22 cellular contexts compared by ENCODE assay signal in the genomic region with DNA sequence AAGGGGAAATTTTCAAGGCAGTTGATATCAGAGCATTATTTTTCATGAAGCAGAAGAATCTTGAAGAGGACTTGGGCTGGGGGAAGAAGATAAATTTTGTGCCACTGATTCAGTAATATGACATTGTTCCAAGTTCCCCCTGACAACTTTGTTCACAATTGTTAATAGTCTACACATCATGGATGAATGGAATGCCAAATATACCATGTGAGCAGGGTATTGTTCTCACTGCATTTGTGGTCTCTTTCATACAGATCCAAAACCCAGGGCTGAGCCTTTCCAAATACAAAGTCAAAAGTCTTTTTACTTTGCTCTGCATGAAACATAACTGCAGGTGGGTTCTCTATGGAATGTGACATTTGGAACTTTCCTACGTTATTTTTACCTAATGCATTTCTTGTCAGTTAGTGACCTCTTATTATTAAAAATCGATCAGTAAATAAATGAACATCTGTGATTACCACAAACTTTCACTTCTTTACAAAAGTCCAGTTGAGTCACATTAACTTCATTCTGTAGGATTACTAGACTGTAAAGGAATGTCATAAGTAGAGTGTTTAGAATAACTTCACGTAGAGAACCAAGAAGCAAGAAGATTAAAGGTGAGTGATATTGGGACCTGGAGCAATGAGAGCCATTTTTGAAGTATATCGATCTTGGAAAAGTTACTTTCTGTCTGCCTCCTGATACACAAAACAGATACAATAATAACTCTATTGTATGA.
"Had no signal": no experiment of that assay in that cellular context is flagged by ENCODE, and none has a peak within 500 bp of the region (broad histone marks: within the 10 kb centered on the region; RNA-seq: fewer than 3 reads in every experiment).

No MANE protein-coding gene starts in this region.

- H3K27me3 ChIP-seq: ascending aorta, esophagus muscularis mucosa, gastrocnemius medialis, right atrium auricular region, spleen, thyroid gland had no signal

- H3K27me3 Mint-ChIP-seq: progenitor cell of endocrine pancreas had no signal

- H3K36me3 ChIP-seq: esophagus muscularis mucosa, gastrocnemius medialis, lower lobe of right lung, right atrium auricular region, spleen, thyroid gland had no signal

- DNase-seq: activated gamma-delta T cell treated with Interleukin-2 at 50 U/mL for 16 hours; activated T-cell treated with anti-CD3 and anti-CD28 coated beads, Interleukin-2, amount 50 U/mL, for 1 hour; effector memory CD8-positive, alpha-beta T cell; gastrocnemius medialis; islet precursor cell; lower lobe of right lung; natural killer cell; spleen; stimulated activated CD4-positive, alpha-beta T cell treated with anti-CD3 and anti-CD28 coated beads, Interleukin-4, amount 100 ng/mL, for 1 hour; stimulated activated naive CD4-positive, alpha-beta T cell; T-helper 1 cell; thyroid gland had no signal

- H3K27ac ChIP-seq: ascending aorta, esophagus muscularis mucosa, gastrocnemius medialis, lower lobe of right lung, right atrium auricular region, spleen, thyroid gland had no signal

- H3K36me3 Mint-ChIP-seq: activated naive CD4-positive, alpha-beta T cell treated with anti-CD3 and anti-CD28 coated beads, Interleukin-2, amount 50 U/mL, for 72 hours; natural killer cell; WTC11 had no signal

- H3K4me1 Mint-ChIP-seq: natural killer cell, WTC11 had no signal

- H3K4me1 ChIP-seq: lower lobe of right lung, spleen had no signal

- H3K27ac Mint-ChIP-seq: activated naive CD4-positive, alpha-beta T cell treated with anti-CD3 and anti-CD28 coated beads, Interleukin-2, amount 50 U/mL, for 72 hours; dendritic cell treated with granulocyte-macrophage colony-stimulating factor and Interleukin-4, amounts not matched to agents 40 ng/mL and 50 ng/mL, for 4 days; effector memory CD8-positive, alpha-beta T cell; natural killer cell; progenitor cell of endocrine pancreas; WTC11 had no signal

- H3K4me3 ChIP-seq: ascending aorta, esophagus muscularis mucosa, gastrocnemius medialis, lower lobe of right lung, right atrium auricular region, spleen, thyroid gland had no signal

- FAIRE-seq: endothelial cell of umbilical vein, TTC549 had no signal

- H3K9me3 ChIP-seq: ascending aorta, esophagus muscularis mucosa, gastrocnemius medialis, lower lobe of right lung, right atrium auricular region, thyroid gland had no signal

- H3K9me3 Mint-ChIP-seq: dendritic cell treated with granulocyte-macrophage colony-stimulating factor and Interleukin-4, amounts not matched to agents 40 ng/mL and 50 ng/mL, for 4 days; effector memory CD8-positive, alpha-beta T cell; natural killer cell had no signal

- ATAC-seq: activated naive CD4-positive, alpha-beta T cell treated with anti-CD3 and anti-CD28 coated beads, Interleukin-2, amount 50 U/mL, for 72 hours; effector memory CD8-positive, alpha-beta T cell; gastrocnemius medialis; left lobe of liver; lower lobe of right lung; natural killer cell; WTC11 had no signal

- H3K4me3 Mint-ChIP-seq: dendritic cell treated with granulocyte-macrophage colony-stimulating factor and Interleukin-4, amounts not matched to agents 40 ng/mL and 50 ng/mL, for 4 days; effector memory CD8-positive, alpha-beta T cell; natural killer cell; WTC11 had no signal
